In the genomic region with DNA sequence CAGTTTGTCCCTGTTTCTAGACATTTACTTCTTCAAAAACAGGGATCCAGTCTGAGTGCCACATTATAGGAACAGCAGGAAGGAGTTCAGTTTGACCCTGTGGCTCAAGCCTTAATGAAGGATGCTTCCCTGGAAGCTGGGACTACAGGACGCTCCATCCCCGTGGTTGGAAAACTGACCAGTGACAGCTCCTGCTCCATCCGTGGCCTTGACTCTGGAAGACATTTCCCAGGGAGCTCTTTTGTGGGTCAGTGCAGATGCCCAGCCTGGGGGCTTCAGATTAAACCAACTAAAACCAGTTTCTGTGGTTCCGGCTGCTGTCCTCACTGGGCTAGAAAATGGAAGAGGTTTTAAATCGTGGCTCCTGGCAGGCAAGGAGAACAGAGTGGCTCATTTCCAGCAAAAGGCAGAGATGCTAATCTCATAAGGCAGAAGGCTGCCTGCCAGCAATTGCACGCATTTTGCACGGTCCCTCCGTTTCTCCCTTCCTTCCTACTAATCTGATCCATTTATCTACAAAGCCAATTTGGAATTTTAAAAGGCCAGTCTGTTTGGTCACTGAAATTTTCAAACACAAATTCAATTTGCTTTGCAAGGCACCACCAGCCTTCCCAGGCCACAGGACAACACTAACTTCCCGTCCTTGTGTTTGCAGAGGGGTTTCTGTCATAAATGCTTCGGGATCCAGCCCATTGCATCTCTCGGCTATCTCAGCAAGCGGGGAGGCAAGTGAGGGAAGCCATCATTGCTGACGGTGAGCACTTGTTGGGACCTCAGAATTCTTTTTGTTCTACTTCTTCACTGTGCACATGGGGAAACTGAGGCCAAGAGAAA, we compare ENCODE assay signal across 26 cellular contexts. TPM values are rescaled to one million over a fixed set of nuclear protein-coding genes. Genes with fewer than 3 reads are reported as not detected.
DNase-seq lines count a peak whose midpoint lies in the region; ATAC-seq and TF ChIP-seq lines count a peak whose summit lies in the region.
"Had no signal": no experiment of that assay in that cellular context is flagged by ENCODE, and none has a peak within 500 bp of the region (broad histone marks: within the 10 kb centered on the region; RNA-seq: fewer than 3 reads in every experiment).

No MANE protein-coding gene starts in this region.

- no peak overlapping the region for H3K9ac ChIP-seq in parathyroid adenoma

- H3K4me3 ChIP-seq in BE2C (ENCODE audit: low read depth, low read length) = peak overlapping the region; percentile 40
- H3K4me3 ChIP-seq in parathyroid adenoma (ENCODE audit: low read depth, low read length) = no peak overlapping the region
- H3K4me3 ChIP-seq: colonic mucosa, left lung, skin epidermis, tibial artery had no signal

- H2AFZ ChIP-seq in parathyroid adenoma = peak overlapping the region; percentile 40

- H3K27ac ChIP-seq in parathyroid adenoma = no peak overlapping the region
- H3K27ac ChIP-seq: colonic mucosa, foreskin keratinocyte, left lung, skin epidermis, tibial artery had no signal

- H3K9me3 ChIP-seq in BE2C = no peaks in the 10 kb centered on the region
- H3K9me3 ChIP-seq in parathyroid adenoma (ENCODE audit: control insufficient read depth, low read length) = no peaks in the 10 kb centered on the region
- H3K9me3 ChIP-seq: colonic mucosa, left lung, tibial artery had no signal

- DNase-seq in BE2C = peak; percentile 77
- DNase-seq in OCI-M1 (lab: John Stamatoyannopoulos, UW) = peak; percentile 18
- DNase-seq in dedifferentiated amniotic fluid mesenchymal stem cell (ENCODE audit: extremely low spot score) = peak; percentile 42
- no peak for DNase-seq in DMS79 treated with DMSO at 0.1 percent for 48 hours (lab: John Stamatoyannopoulos, UW)
- no peak for DNase-seq in activated T-cell treated with anti-CD3 and anti-CD28 coated beads, Interleukin-2, amount 50 U/mL, for 1 hour
- DNase-seq: ACHN; activated CD4-positive, alpha-beta T cell treated with anti-CD3 and anti-CD28 coated beads, Interleukin-2, amount 10 ng/mL, durations not matched to agents 7 days and 5 days; activated T-cell treated with anti-CD3 and anti-CD28 coated beads, Interleukin-2, amount 50 U/mL, for 4 hours; colonic mucosa; DMS153; effector memory CD8-positive, alpha-beta T cell; foreskin keratinocyte; H9; left lung; mesendoderm; NCI-H2081; NCI-H526 treated with DMSO at 0.1 percent for 48 hours; nucleus accumbens; stimulated activated CD4-positive, alpha-beta T cell treated with anti-CD3 and anti-CD28 coated beads, Interleukin-1b, Interleukin-23, amount 100 ng/mL, for 48 hours; stimulated activated CD8-positive, alpha-beta memory T cell treated with anti-CD3 and anti-CD28 coated beads, Interleukin-4, amount 100 ng/mL, for 48 hours; stimulated activated naive CD8-positive, alpha-beta T cell treated with anti-CD3 and anti-CD28 coated beads, Interleukin-15, amount 100 ng/mL, for 72 hours had no signal

- H3K27me3 ChIP-seq in BE2C (no peaks in the 10 kb centered on the region), parathyroid adenoma (ENCODE audit: control insufficient read depth, insufficient read depth, low read length) (no peaks in the 10 kb centered on the region)
- H3K27me3 ChIP-seq: colonic mucosa, left lung, tibial artery had no signal

- peak overlapping the region; percentile 45 for H3K4me2 ChIP-seq in parathyroid adenoma (ENCODE audit: low read length)

- no peaks in the 10 kb centered on the region for H3K79me2 ChIP-seq in parathyroid adenoma

- TF ChIP-seq CTCF in BE2C (IDR thresholded peaks at IDR 0.05; ENCODE audit: low read depth, low read length) (no peak), parathyroid adenoma (IDR thresholded peaks at IDR 0.05) (no peak)

- H3K36me3 ChIP-seq in BE2C = no peaks in the 10 kb centered on the region
- no peaks in the 10 kb centered on the region for H3K36me3 ChIP-seq in parathyroid adenoma (ENCODE audit: control insufficient read depth, insufficient read depth, low read length)
- H3K36me3 ChIP-seq: colonic mucosa, left lung, tibial artery had no signal

- H3K4me1 ChIP-seq in BE2C (peaks cover 19% of the 10 kb centered on the region), parathyroid adenoma (peaks cover 10% of the 10 kb centered on the region)
- H3K4me1 ChIP-seq: colonic mucosa, foreskin keratinocyte, left lung had no signal

- ATAC-seq in GM21717 (IDR thresholded peaks at IDR 0.05; ENCODE audit: unreplicated experiment) = no peak
- ATAC-seq: activated T-cell treated with anti-CD3 and anti-CD28 coated beads, Interleukin-2, amount 50 U/mL, for 4 hours; effector memory CD8-positive, alpha-beta T cell; esophagus mucosa; left lung; stimulated activated naive CD8-positive, alpha-beta T cell treated with anti-CD3 and anti-CD28 coated beads, Interleukin-15, amount 100 ng/mL, for 72 hours had no signal

RNA-seq across cellular contexts. Expression of a gene that starts 6.2 kb away (rescaled TPM):
- 4.9 TPM for polyA plus RNA-seq in BE2C (2012; ENCODE audit: insufficient read depth, insufficient read length, low read depth)

Comparison
In these comparisons a context has a peak if more than half of its experiments do, and no peak if none do; other contexts are left out.
1. DNase-seq: peak in BE2C (single experiment), OCI-M1 (single experiment) and dedifferentiated amniotic fluid mesenchymal stem cell (single experiment); none in DMS79 treated with DMSO at 0.1 percent for 48 hours (single experiment) and activated T-cell treated with anti-CD3 and anti-CD28 coated beads, Interleukin-2, amount 50 U/mL, for 1 hour (single experiment).